38 cellular contexts compared by ENCODE assay signal in genomic region chr11:33417121-33417520, GRCh38. TPM values are rescaled to one million over a fixed set of nuclear protein-coding genes. Genes with fewer than 3 reads are reported as not detected.
"Had no signal": no experiment of that assay in that cellular context is flagged by ENCODE, and none has a peak within 500 bp of the region (broad histone marks: within the 10 kb centered on the region; RNA-seq: fewer than 3 reads in every experiment).

No MANE protein-coding gene starts in this region.

- H3K27me3 Mint-ChIP-seq: brain had no signal

- H3K27me3 ChIP-seq: adrenal gland, ascending aorta, body of pancreas, brain microvascular endothelial cell, breast epithelium, cardiac muscle cell had no signal

- H3K4me3 Mint-ChIP-seq: activated naive CD4-positive, alpha-beta T cell treated with anti-CD3 and anti-CD28 coated beads for 36 hours; activated naive CD4-positive, alpha-beta T cell treated with anti-CD3 and anti-CD28 coated beads, Interleukin-2, amount 10 ng/mL, durations not matched to agents 7 days and 5 days; activated naive CD4-positive, alpha-beta T cell treated with anti-CD3 and anti-CD28 coated beads, Interleukin-2, amount 50 U/mL, for 24 hours; activated naive CD8-positive, alpha-beta T cell; activated naive CD8-positive, alpha-beta T cell treated with anti-CD3 and anti-CD28 coated beads for 36 hours; activated naive CD8-positive, alpha-beta T cell treated with anti-CD3 and anti-CD28 coated beads, Interleukin-2, amount 10 ng/mL, durations not matched to agents 7 days and 5 days; activated T-cell treated with anti-CD3 and anti-CD28 coated beads, Interleukin-2, amount 50 U/mL, for 24 hours; activated T-cell treated with anti-CD3 and anti-CD28 coated beads, Interleukin-2, amount 50 U/mL, for 4 hours; activated T-helper 1 cell treated with anti-CD3 and anti-CD28 coated beads, Interleukin-12 subunit alpha, Interleukin-12 subunit beta, Interleukin-2, Interleukin-4 antibody, amounts not matched to agents 30 ng/mL and 10 ng/mL and 1 ng/mL, durations not matched to agents 14 hours and 24 hours and 36 hours; activated T-helper 17 cell treated with anti-CD3 and anti-CD28 coated beads, Interleukin-2, amount 50 U/mL, for 72 hours; brain; central memory CD8-positive, alpha-beta T cell had no signal

- H3K27ac Mint-ChIP-seq: activated naive CD4-positive, alpha-beta T cell treated with anti-CD3 and anti-CD28 coated beads for 36 hours; activated naive CD4-positive, alpha-beta T cell treated with anti-CD3 and anti-CD28 coated beads, Interleukin-2, amount 10 ng/mL, durations not matched to agents 7 days and 5 days; activated naive CD4-positive, alpha-beta T cell treated with anti-CD3 and anti-CD28 coated beads, Interleukin-2, amount 50 U/mL, for 24 hours; activated naive CD4-positive, alpha-beta T cell treated with anti-CD3 and anti-CD28 coated beads, Interleukin-2, amount 50 U/mL, for 72 hours; activated naive CD8-positive, alpha-beta T cell; activated naive CD8-positive, alpha-beta T cell treated with anti-CD3 and anti-CD28 coated beads for 36 hours; activated naive CD8-positive, alpha-beta T cell treated with anti-CD3 and anti-CD28 coated beads, Interleukin-2, amount 10 ng/mL, durations not matched to agents 7 days and 5 days; activated T-cell treated with anti-CD3 and anti-CD28 coated beads, Interleukin-2, amount 50 U/mL, for 24 hours; activated T-helper 1 cell treated with anti-CD3 and anti-CD28 coated beads, Interleukin-12 subunit alpha, Interleukin-12 subunit beta, Interleukin-2, Interleukin-4 antibody, amounts not matched to agents 30 ng/mL and 10 ng/mL and 1 ng/mL, durations not matched to agents 14 hours and 24 hours and 36 hours; activated T-helper 17 cell treated with anti-CD3 and anti-CD28 coated beads, Interleukin-2, amount 50 U/mL, for 72 hours; activated T-helper 2 cell treated with anti-CD3 and anti-CD28 coated beads, Interferon-gamma antibody, Interleukin-2, Interleukin-4, amounts not matched to agents 10 μg/mL and 5 μg/mL and 100 μg/mL, durations not matched to agents 14 hours and 24 hours and 36 hours; brain had no signal

- H3K4me1 Mint-ChIP-seq: activated naive CD4-positive, alpha-beta T cell treated with anti-CD3 and anti-CD28 coated beads, Interleukin-2, amount 10 ng/mL, durations not matched to agents 7 days and 5 days; activated naive CD4-positive, alpha-beta T cell treated with anti-CD3 and anti-CD28 coated beads, Interleukin-2, amount 50 U/mL, for 24 hours; activated naive CD8-positive, alpha-beta T cell treated with anti-CD3 and anti-CD28 coated beads for 36 hours; activated naive CD8-positive, alpha-beta T cell treated with anti-CD3 and anti-CD28 coated beads, Interleukin-2, amount 10 ng/mL, durations not matched to agents 7 days and 5 days; activated T-helper 17 cell treated with anti-CD3 and anti-CD28 coated beads, Interleukin-2, amount 50 U/mL, for 72 hours; central memory CD8-positive, alpha-beta T cell had no signal

- H3K4me1 ChIP-seq: adrenal gland, ascending aorta, body of pancreas, breast epithelium had no signal

- DNase-seq: activated effector memory CD4-positive, alpha-beta T cell treated with anti-CD3 and anti-CD28 coated beads, Interleukin-2, amount 50 U/mL, for 16 hours; activated effector memory CD4-positive, alpha-beta T cell treated with Interleukin-2 at 50 U/mL for 16 hours; activated gamma-delta T cell; activated gamma-delta T cell treated with Interleukin-2 at 50 U/mL for 16 hours; activated naive CD4-positive, alpha-beta T cell; activated naive CD4-positive, alpha-beta T cell treated with anti-CD3 and anti-CD28 coated beads for 36 hours; activated naive CD4-positive, alpha-beta T cell treated with anti-CD3 and anti-CD28 coated beads, Interleukin-2, amount 10 ng/mL, durations not matched to agents 7 days and 5 days; activated naive CD4-positive, alpha-beta T cell treated with anti-CD3 and anti-CD28 coated beads, Interleukin-2, amount 50 U/mL, for 16 hours; activated naive CD4-positive, alpha-beta T cell treated with Interleukin-2 at 50 U/mL for 16 hours; activated naive CD8-positive, alpha-beta T cell treated with anti-CD3 and anti-CD28 coated beads for 36 hours; activated naive CD8-positive, alpha-beta T cell treated with anti-CD3 and anti-CD28 coated beads, Interleukin-2, amount 10 ng/mL, durations not matched to agents 7 days and 5 days; activated T-cell treated with anti-CD3 and anti-CD28 coated beads for 4 hours; activated T-cell treated with anti-CD3 and anti-CD28 coated beads, Interleukin-2, amount 50 U/mL, for 1 hour; activated T-cell treated with anti-CD3 and anti-CD28 coated beads, Interleukin-2, amount 50 U/mL, for 24 hours; activated T-cell treated with anti-CD3 and anti-CD28 coated beads, Interleukin-2, amount 50 U/mL, for 4 hours; activated T-cell treated with anti-CD3 and anti-CD28 coated beads, Interleukin-2, amount 50 U/mL, for 48 hours; adrenal gland; amniotic stem cell; amygdala; anterior cingulate cortex; aorta; body of pancreas; brain microvascular endothelial cell; central memory CD4-positive, alpha-beta T cell; cerebellar nuclear complex had no signal

- ATAC-seq: activated naive CD4-positive, alpha-beta T cell treated with anti-CD3 and anti-CD28 coated beads, Interleukin-2, amount 50 U/mL, for 72 hours; activated T-cell treated with anti-CD3 and anti-CD28 coated beads, Interleukin-2, amount 50 U/mL, for 4 hours; activated T-helper 17 cell treated with anti-CD3 and anti-CD28 coated beads, Interleukin-2, amount 50 U/mL, for 72 hours; body of pancreas had no signal

- H3K36me3 ChIP-seq: adrenal gland, ascending aorta, brain microvascular endothelial cell, breast epithelium, cardiac muscle cell had no signal

- H3K9me3 ChIP-seq: adrenal gland, ascending aorta, body of pancreas, breast epithelium had no signal

- FAIRE-seq: astrocyte, bronchial epithelial cell had no signal

- H3K36me3 Mint-ChIP-seq: activated naive CD4-positive, alpha-beta T cell treated with anti-CD3 and anti-CD28 coated beads, Interleukin-2, amount 10 ng/mL, durations not matched to agents 7 days and 5 days; activated naive CD4-positive, alpha-beta T cell treated with anti-CD3 and anti-CD28 coated beads, Interleukin-2, amount 50 U/mL, for 24 hours; activated naive CD4-positive, alpha-beta T cell treated with anti-CD3 and anti-CD28 coated beads, Interleukin-2, amount 50 U/mL, for 72 hours; activated naive CD8-positive, alpha-beta T cell; activated naive CD8-positive, alpha-beta T cell treated with anti-CD3 and anti-CD28 coated beads for 36 hours; activated naive CD8-positive, alpha-beta T cell treated with anti-CD3 and anti-CD28 coated beads, Interleukin-2, amount 10 ng/mL, durations not matched to agents 7 days and 5 days; brain had no signal

- H3K27ac ChIP-seq: adrenal gland, ascending aorta, body of pancreas, brain microvascular endothelial cell, breast epithelium, cardiac muscle cell had no signal

- H3K9me3 Mint-ChIP-seq: activated naive CD4-positive, alpha-beta T cell treated with anti-CD3 and anti-CD28 coated beads for 36 hours; activated naive CD4-positive, alpha-beta T cell treated with anti-CD3 and anti-CD28 coated beads, Interleukin-2, amount 10 ng/mL, durations not matched to agents 7 days and 5 days; activated naive CD4-positive, alpha-beta T cell treated with anti-CD3 and anti-CD28 coated beads, Interleukin-2, amount 50 U/mL, for 24 hours; activated naive CD4-positive, alpha-beta T cell treated with anti-CD3 and anti-CD28 coated beads, Interleukin-2, amount 50 U/mL, for 72 hours; activated naive CD8-positive, alpha-beta T cell treated with anti-CD3 and anti-CD28 coated beads for 36 hours; activated naive CD8-positive, alpha-beta T cell treated with anti-CD3 and anti-CD28 coated beads, Interleukin-2, amount 10 ng/mL, durations not matched to agents 7 days and 5 days; activated T-cell treated with anti-CD3 and anti-CD28 coated beads, Interleukin-2, amount 50 U/mL, for 24 hours; activated T-cell treated with anti-CD3 and anti-CD28 coated beads, Interleukin-2, amount 50 U/mL, for 4 hours; activated T-helper 1 cell treated with anti-CD3 and anti-CD28 coated beads, Interleukin-12 subunit alpha, Interleukin-12 subunit beta, Interleukin-2, Interleukin-4 antibody, amounts not matched to agents 30 ng/mL and 10 ng/mL and 1 ng/mL, durations not matched to agents 14 hours and 24 hours and 36 hours; activated T-helper 17 cell treated with anti-CD3 and anti-CD28 coated beads, Interleukin-2, amount 50 U/mL, for 72 hours; activated T-helper 2 cell treated with anti-CD3 and anti-CD28 coated beads, Interferon-gamma antibody, Interleukin-2, Interleukin-4, amounts not matched to agents 10 μg/mL and 5 μg/mL and 100 μg/mL, durations not matched to agents 14 hours and 24 hours and 36 hours; brain; central memory CD8-positive, alpha-beta T cell had no signal

- H3K4me3 ChIP-seq: adrenal gland, ascending aorta, body of pancreas, breast epithelium, cardiac muscle cell had no signal

RNA-seq across cellular contexts. Expression of gene KIAA1549L, which starts 41.2 kb away (rescaled TPM):
- total RNA-seq: activated naive CD4-positive, alpha-beta T cell treated with anti-CD3 and anti-CD28 coated beads for 36 hours; activated naive CD4-positive, alpha-beta T cell treated with anti-CD3 and anti-CD28 coated beads, Interleukin-2, amount 50 U/mL, for 72 hours; activated naive CD8-positive, alpha-beta T cell treated with anti-CD3 and anti-CD28 coated beads for 36 hours; activated naive CD8-positive, alpha-beta T cell treated with anti-CD3 and anti-CD28 coated beads, Interleukin-2, amount 10 ng/mL, durations not matched to agents 7 days and 5 days; activated T-cell treated with anti-CD3 and anti-CD28 coated beads, Interleukin-2, amount 50 U/mL, for 4 hours; activated T-helper 1 cell treated with anti-CD3 and anti-CD28 coated beads, Interleukin-12 subunit alpha, Interleukin-12 subunit beta, Interleukin-2, Interleukin-4 antibody, amounts not matched to agents 30 ng/mL and 10 ng/mL and 1 ng/mL, durations not matched to agents 14 hours and 24 hours and 36 hours; activated T-helper 17 cell treated with anti-CD3 and anti-CD28 coated beads, Interleukin-2, amount 50 U/mL, for 72 hours; activated T-helper 2 cell treated with anti-CD3 and anti-CD28 coated beads, Interferon-gamma antibody, Interleukin-2, Interleukin-4, amounts not matched to agents 10 μg/mL and 5 μg/mL and 100 μg/mL, durations not matched to agents 14 hours and 24 hours and 36 hours; ascending aorta had no signal
